1 cellular context compared by ENCODE assay signal in genomic region chr19:29002336-29002735, GRCh38.
TF ChIP-seq lines count a peak whose summit lies in the region.

No MANE protein-coding gene starts in this region.

TF ChIP-seq in H1, 55 proteins besides CTCF, POLR2A, EP300 and RAD21:
- TF ChIP-seq USF2 (IDR thresholded peaks at IDR 0.05; ENCODE audit: low read length) (no peak), BRCA1 (IDR thresholded peaks at IDR 0.05; ENCODE audit: low read depth, low read length) (no peak), HDAC2 (IDR thresholded peaks at IDR 0.05; ENCODE audit: borderline replicate concordance in 1 of 2, low read depth in 2 of 2, low read length in 2 of 2) (no peak), TAF1 (IDR thresholded peaks at IDR 0.05; ENCODE audit: low read depth, low read length) (no peak), EGR1 (IDR thresholded peaks at IDR 0.05; ENCODE audit: borderline replicate concordance, low read depth, low read length) (no peak), RFX5 (IDR thresholded peaks at IDR 0.05; ENCODE audit: borderline replicate concordance, low read depth, low read length) (no peak), NRF1 (IDR thresholded peaks at IDR 0.05; ENCODE audit: low read depth, low read length) (no peak), RBBP5 (IDR thresholded peaks at IDR 0.05; ENCODE audit: borderline replicate concordance, low read depth, low read length) (no peak), SP4 (IDR thresholded peaks at IDR 0.05; ENCODE audit: low read length) (no peak), CHD1 (IDR thresholded peaks at IDR 0.05; ENCODE audit: low read depth, low read length) (no peak), E2F6 (IDR thresholded peaks at IDR 0.05) (no peak)
